18 cellular contexts compared by ENCODE assay signal in genomic region chr2:237505188-237505939, GRCh38. TPM values are rescaled to one million over a fixed set of nuclear protein-coding genes. Genes with fewer than 3 reads are reported as not detected.
"Had no signal": no experiment of that assay in that cellular context is flagged by ENCODE, and none has a peak within 500 bp of the region (broad histone marks: within the 10 kb centered on the region; RNA-seq: fewer than 3 reads in every experiment).

No MANE protein-coding gene starts in this region.

- H3K36me3 ChIP-seq: esophagus muscularis mucosa, tibial artery had no signal

- H3K36me3 Mint-ChIP-seq: activated naive CD4-positive, alpha-beta T cell treated with anti-CD3 and anti-CD28 coated beads, Interleukin-2, amount 50 U/mL, for 24 hours had no signal

- H3K27ac Mint-ChIP-seq: activated naive CD4-positive, alpha-beta T cell treated with anti-CD3 and anti-CD28 coated beads, Interleukin-2, amount 50 U/mL, for 24 hours; activated T-helper 2 cell treated with anti-CD3 and anti-CD28 coated beads, Interferon-gamma antibody, Interleukin-2, Interleukin-4, amounts not matched to agents 10 μg/mL and 5 μg/mL and 100 μg/mL, durations not matched to agents 14 hours and 24 hours and 36 hours had no signal

- ATAC-seq: activated CD4-positive, CD25-positive, alpha-beta regulatory T cell treated with anti-CD3 and anti-CD28 coated beads, Interleukin-2, amount 50 U/mL, for 24 hours; body of pancreas; left lung had no signal

- H3K4me1 Mint-ChIP-seq: activated naive CD4-positive, alpha-beta T cell treated with anti-CD3 and anti-CD28 coated beads, Interleukin-2, amount 50 U/mL, for 24 hours had no signal

- FAIRE-seq: kidney had no signal

- DNase-seq: body of pancreas; central memory CD4-positive, alpha-beta T cell; foreskin fibroblast; glutamatergic neuron; hypothalamus; kidney; left lung; stimulated activated CD4-positive, alpha-beta T cell treated with anti-CD3 and anti-CD28 coated beads, Interleukin-12 subunit alpha, Interleukin-12 subunit beta, amount 100 ng/mL, for 4 hours; stimulated activated CD4-positive, alpha-beta T cell treated with anti-CD3 and anti-CD28 coated beads, Interleukin-2, amount 100 ng/mL, for 24 hours; tibial artery had no signal

- H3K4me3 ChIP-seq: body of pancreas, coronary artery, esophagus muscularis mucosa, left lung, tibial artery had no signal

- H3K9me3 Mint-ChIP-seq: activated naive CD4-positive, alpha-beta T cell treated with anti-CD3 and anti-CD28 coated beads, Interleukin-2, amount 50 U/mL, for 24 hours; activated T-helper 2 cell treated with anti-CD3 and anti-CD28 coated beads, Interferon-gamma antibody, Interleukin-2, Interleukin-4, amounts not matched to agents 10 μg/mL and 5 μg/mL and 100 μg/mL, durations not matched to agents 14 hours and 24 hours and 36 hours had no signal

- H3K27me3 ChIP-seq: body of pancreas, left lung had no signal

- H3K27ac ChIP-seq: body of pancreas, coronary artery, esophagus muscularis mucosa, tibial artery had no signal

- H3K4me3 Mint-ChIP-seq: activated naive CD4-positive, alpha-beta T cell treated with anti-CD3 and anti-CD28 coated beads, Interleukin-2, amount 50 U/mL, for 24 hours had no signal

- H3K9me3 ChIP-seq: body of pancreas, esophagus muscularis mucosa, left lung, tibial artery had no signal

RNA-seq across cellular contexts. Expression of gene MLPH, which starts 18.3 kb away (rescaled TPM):
- total RNA-seq: activated T-helper 2 cell treated with anti-CD3 and anti-CD28 coated beads, Interferon-gamma antibody, Interleukin-2, Interleukin-4, amounts not matched to agents 10 μg/mL and 5 μg/mL and 100 μg/mL, durations not matched to agents 14 hours and 24 hours and 36 hours; pulmonary artery endothelial cell; T-helper 2 cell treated with Interferon-gamma antibody and Interleukin-4, amounts not matched to agents 100 ng/mL and 5 ng/mL, for 36 hours had no signal
- polyA plus RNA-seq: neural cell had no signal
